In genomic region chr1:109912214-109912861, GRCh38 we compare ENCODE assay signal across 8 cellular contexts. TPM values are rescaled to one million over a fixed set of nuclear protein-coding genes. Genes with fewer than 3 reads are reported as not detected.
A peak's percentile ranks its signal among the peaks of the same experiment; 100 is the strongest.
DNase-seq lines count a peak whose midpoint lies in the region; ATAC-seq lines count a peak whose summit lies in the region.

No MANE protein-coding gene starts in this region.

- H3K9me3 Mint-ChIP-seq in activated naive CD4-positive, alpha-beta T cell treated with anti-CD3 and anti-CD28 coated beads, Interleukin-2, amount 50 U/mL, for 72 hours = no peaks in the 10 kb centered on the region

- H3K27ac ChIP-seq in skin epidermis = peak overlapping the region in 19 of 21 experiments; percentile 83 to 95 (median 88)

- DNase-seq in activated naive CD4-positive, alpha-beta T cell treated with anti-CD3 and anti-CD28 coated beads, Interleukin-2, amount 50 U/mL, for 72 hours (ENCODE audit: low spot score in 2 of 2) = no peak
- no peak for DNase-seq in DMS79 (lab: John Stamatoyannopoulos, UW)
- DNase-seq in DMS153 (lab: John Stamatoyannopoulos, UW) = no peak
- no peak for DNase-seq in CD1c-positive myeloid dendritic cell (ENCODE audit: extremely low spot score)
- DNase-seq in NCI-H526 (lab: John Stamatoyannopoulos, UW) = no peak

- peak in 1 of 2 donors; percentile 7 for ATAC-seq in activated naive CD4-positive, alpha-beta T cell treated with anti-CD3 and anti-CD28 coated beads, Interleukin-2, amount 50 U/mL, for 72 hours

- H3K4me3 ChIP-seq in GM08714 (ENCODE audit: low read length) (peak overlapping the region; percentile 78; the same call in 1 of the 2 replicates), iPS-18c (ENCODE audit: insufficient read depth, low read depth, low read length) (peak overlapping the region; percentile 53; the same call in 1 of the 2 replicates), skin epidermis (peak overlapping the region; percentile 53 to 74 (median 64))

- H3K9me3 ChIP-seq in iPS-18c (ENCODE audit: control insufficient read depth, insufficient read depth, low read length) = no peaks in the 10 kb centered on the region

- H3K27ac Mint-ChIP-seq in activated naive CD4-positive, alpha-beta T cell treated with anti-CD3 and anti-CD28 coated beads, Interleukin-2, amount 50 U/mL, for 72 hours = peak overlapping the region; percentile 81 to 83

- H3K36me3 Mint-ChIP-seq in activated naive CD4-positive, alpha-beta T cell treated with anti-CD3 and anti-CD28 coated beads, Interleukin-2, amount 50 U/mL, for 72 hours = peaks cover 0 to 20% of the 10 kb centered on the region in 2 donors

RNA-seq across cellular contexts. Expression of gene CSF1, which starts 1.7 kb away (rescaled TPM):
- total RNA-seq in activated naive CD4-positive, alpha-beta T cell treated with anti-CD3 and anti-CD28 coated beads, Interleukin-2, amount 50 U/mL, for 72 hours = 10 to 100 TPM; 13.7 to 19.9 TPM
